Comparison of ENCODE assay signal across 1 cellular context in genomic region chr1:158154501-158154900, GRCh38.
TF ChIP-seq lines count a peak whose summit lies in the region.

No MANE protein-coding gene starts in this region.

TF ChIP-seq in K562, 482 proteins besides CTCF, POLR2A, EP300 and RAD21 (continued from another document):
- TF ChIP-seq BCLAF1 (IDR thresholded peaks at IDR 0.05; ENCODE audit: borderline replicate concordance in 1 of 2, control insufficient read depth in 1 of 2, low read depth in 2 of 2, low read length in 1 of 2): no peak
- no peak for TF ChIP-seq CUX1 (CRISPR knock-in tag; IDR thresholded peaks at IDR 0.05)
- no peak for TF ChIP-seq TCFL5 (CRISPR knock-in tag; conservative IDR thresholded peaks at IDR 0.05)
- no peak for TF ChIP-seq ZNF408 (CRISPR knock-in tag; IDR thresholded peaks at IDR 0.05; ENCODE audit: low read depth)
- TF ChIP-seq PURB (CRISPR knock-in tag; IDR thresholded peaks at IDR 0.05; ENCODE audit: low read depth): no peak
- TF ChIP-seq CREB1 (IDR thresholded peaks at IDR 0.05): no peak
- TF ChIP-seq CREB1 (CRISPR knock-in tag; IDR thresholded peaks at IDR 0.05): no peak
- no peak for TF ChIP-seq ZNF551 (CRISPR knock-in tag; IDR thresholded peaks at IDR 0.05)
- TF ChIP-seq TRIM28 (IDR thresholded peaks at IDR 0.05): no peak
- no peak for TF ChIP-seq PHF21A (IDR thresholded peaks at IDR 0.05; ENCODE audit: borderline replicate concordance, low read depth)
TF ChIP-seq in K562: peak in this region for 0.
